In the genomic region with DNA sequence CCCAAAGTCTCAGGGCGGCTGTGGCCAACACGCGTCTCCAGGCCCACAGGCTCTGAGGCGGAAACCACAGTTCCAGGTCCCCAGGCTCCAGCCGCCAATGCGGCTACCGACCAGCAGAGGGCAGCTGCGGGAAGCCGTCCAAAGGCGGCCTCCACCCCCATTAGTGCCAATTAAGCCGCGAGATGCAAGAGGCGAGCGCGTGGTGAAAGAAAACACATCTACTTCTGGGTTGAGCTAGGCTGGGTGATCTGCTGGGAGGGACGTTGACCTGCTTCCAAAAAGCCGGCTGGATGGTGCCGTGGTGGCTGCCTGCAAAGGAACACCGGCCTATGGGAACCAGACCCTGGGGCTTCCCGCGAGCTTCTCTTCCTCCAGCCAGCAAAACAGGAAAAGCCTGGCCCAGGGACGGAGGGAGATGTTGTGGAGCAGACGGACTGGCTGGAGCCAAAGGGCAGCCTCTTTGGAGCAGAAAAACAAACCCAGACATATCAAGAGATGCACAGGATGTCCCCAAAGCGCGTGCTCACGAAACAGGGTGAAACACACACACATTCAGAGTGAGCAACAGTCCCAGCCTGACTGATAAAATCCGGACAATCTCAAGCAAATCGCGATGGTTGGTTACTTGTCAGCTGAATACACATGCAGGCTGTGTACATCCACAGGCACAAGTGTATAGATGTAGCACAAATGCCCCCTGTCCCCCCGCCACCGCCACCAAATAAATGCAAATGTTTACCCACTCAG, we compare ENCODE assay signal across 8 cellular contexts.
DNase-seq lines count a peak whose midpoint lies in the region; ATAC-seq lines count a peak whose summit lies in the region.

No MANE protein-coding gene starts in this region.

- H3K9ac ChIP-seq in mucosa of stomach (ENCODE audit: low read length), result peak overlapping the region; percentile 9

- H3K36me3 Mint-ChIP-seq in activated CD8-positive, alpha-beta memory T cell treated with anti-CD3 and anti-CD28 coated beads, Interleukin-2, amount 10 ng/mL, durations not matched to agents 7 days and 5 days, result no peaks in the 10 kb centered on the region

- peaks cover 2% of the 10 kb centered on the region for H3K27me3 Mint-ChIP-seq in activated CD8-positive, alpha-beta memory T cell treated with anti-CD3 and anti-CD28 coated beads, Interleukin-2, amount 10 ng/mL, durations not matched to agents 7 days and 5 days
- peaks cover 35% of the 10 kb centered on the region for H3K27me3 Mint-ChIP-seq in stimulated activated naive CD8-positive, alpha-beta T cell treated with anti-CD3 and anti-CD28 coated beads, Interleukin-15, amount 100 ng/mL, for 72 hours

- no peaks in the 10 kb centered on the region for H3K27me3 ChIP-seq in mucosa of stomach (ENCODE audit: control insufficient read depth, insufficient read depth, low read length)

- CTCF ChIA-PET in activated CD8-positive, alpha-beta memory T cell treated with anti-CD3 and anti-CD28 coated beads, Interleukin-2, amount 10 ng/mL, durations not matched to agents 7 days and 5 days (lab: Charles Lee), result interaction anchor here (1.4 to 1.7 kb wide), 2 partner anchors 413 to 921 kb away, joined by 4 read pairs; no protein-coding TSS in a partner anchor

- ATAC-seq in GM19351 (IDR thresholded peaks at IDR 0.05; ENCODE audit: unreplicated experiment) (peak; percentile 99), HG03439 (IDR thresholded peaks at IDR 0.05; ENCODE audit: unreplicated experiment) (peak; percentile 93)
- ATAC-seq in activated CD8-positive, alpha-beta memory T cell treated with anti-CD3 and anti-CD28 coated beads, Interleukin-2, amount 10 ng/mL, durations not matched to agents 7 days and 5 days, result peak; percentile 60
- ATAC-seq in stimulated activated naive CD8-positive, alpha-beta T cell treated with anti-CD3 and anti-CD28 coated beads, Interleukin-15, amount 100 ng/mL, for 72 hours, result peak; percentile 78

- DNase-seq in COLO668 (lab: John Stamatoyannopoulos, UW; ENCODE audit: unreplicated experiment), result peak; percentile 81
- DNase-seq in NCI-H446 treated with DMSO at 0.1 percent for 48 hours (lab: John Stamatoyannopoulos, UW), result peak; percentile 82
- peak; percentile 64 for DNase-seq in activated CD8-positive, alpha-beta memory T cell treated with anti-CD3 and anti-CD28 coated beads, Interleukin-2, amount 10 ng/mL, durations not matched to agents 7 days and 5 days
- peak; percentile 47 for DNase-seq in fibroblast of gingiva (ENCODE audit: low read depth)
- DNase-seq in stimulated activated naive CD8-positive, alpha-beta T cell treated with anti-CD3 and anti-CD28 coated beads, Interleukin-15, amount 100 ng/mL, for 72 hours, result peak; percentile 51 to 54

- no peaks in the 10 kb centered on the region for H3K9me3 ChIP-seq in mucosa of stomach (ENCODE audit: control insufficient read depth, low read length)

- no peaks in the 10 kb centered on the region for H3K4me1 ChIP-seq in mucosa of stomach (ENCODE audit: control insufficient read depth, insufficient read depth, low read length)

- H3K9me3 Mint-ChIP-seq in activated CD8-positive, alpha-beta memory T cell treated with anti-CD3 and anti-CD28 coated beads, Interleukin-2, amount 10 ng/mL, durations not matched to agents 7 days and 5 days (ENCODE audit: low read depth), result no peaks in the 10 kb centered on the region
- H3K9me3 Mint-ChIP-seq in stimulated activated naive CD8-positive, alpha-beta T cell treated with anti-CD3 and anti-CD28 coated beads, Interleukin-15, amount 100 ng/mL, for 72 hours, result no peaks in the 10 kb centered on the region

- H3K4me3 Mint-ChIP-seq in activated CD8-positive, alpha-beta memory T cell treated with anti-CD3 and anti-CD28 coated beads, Interleukin-2, amount 10 ng/mL, durations not matched to agents 7 days and 5 days, result no peak overlapping the region
- peak overlapping the region in 1 of 2 donors; percentile 25 for H3K4me3 Mint-ChIP-seq in stimulated activated naive CD8-positive, alpha-beta T cell treated with anti-CD3 and anti-CD28 coated beads, Interleukin-15, amount 100 ng/mL, for 72 hours

- H3K36me3 ChIP-seq in mucosa of stomach (ENCODE audit: control insufficient read depth, insufficient read depth, low read length), result no peaks in the 10 kb centered on the region

- H3K4me3 ChIP-seq in mucosa of stomach (ENCODE audit: low read length), result no peak overlapping the region

- no peak overlapping the region for H3K27ac Mint-ChIP-seq in activated CD8-positive, alpha-beta memory T cell treated with anti-CD3 and anti-CD28 coated beads, Interleukin-2, amount 10 ng/mL, durations not matched to agents 7 days and 5 days
- no peak overlapping the region for H3K27ac Mint-ChIP-seq in stimulated activated naive CD8-positive, alpha-beta T cell treated with anti-CD3 and anti-CD28 coated beads, Interleukin-15, amount 100 ng/mL, for 72 hours

- H3K4me1 Mint-ChIP-seq in activated CD8-positive, alpha-beta memory T cell treated with anti-CD3 and anti-CD28 coated beads, Interleukin-2, amount 10 ng/mL, durations not matched to agents 7 days and 5 days, result no peaks in the 10 kb centered on the region
- H3K4me1 Mint-ChIP-seq in stimulated activated naive CD8-positive, alpha-beta T cell treated with anti-CD3 and anti-CD28 coated beads, Interleukin-15, amount 100 ng/mL, for 72 hours, result peaks cover 7% of the 10 kb centered on the region
